19 cellular contexts compared by ENCODE assay signal in genomic region chr5:5719292-5719691, GRCh38.
"Had no signal": no experiment of that assay in that cellular context is flagged by ENCODE, and none has a peak within 500 bp of the region (broad histone marks: within the 10 kb centered on the region; RNA-seq: fewer than 3 reads in every experiment).

No MANE protein-coding gene starts in this region.

- H3K79me2 ChIP-seq: hepatocyte had no signal

- H3K9me3 ChIP-seq: neutrophil, pancreas, right lobe of liver, testis, upper lobe of left lung had no signal

- H3K4me1 ChIP-seq: pancreas, right lobe of liver, testis, upper lobe of left lung had no signal

- FAIRE-seq: colon, pancreas, small intestine had no signal

- H3K36me3 ChIP-seq: neutrophil, pancreas, right lobe of liver, upper lobe of left lung had no signal

- H3K27ac ChIP-seq: dorsolateral prefrontal cortex, hepatocyte, neutrophil, pancreas, right lobe of liver, testis, upper lobe of left lung had no signal

- DNase-seq: activated CD4-positive, alpha-beta T cell treated with anti-CD3 and anti-CD28 coated beads, Interleukin-2, amount 50 U/mL, for 1 hour; activated CD4-positive, CD25-positive, alpha-beta regulatory T cell treated with anti-CD3 and anti-CD28 coated beads, Interleukin-2, amount 50 U/mL, for 72 hours; activated CD8-positive, alpha-beta memory T cell treated with anti-CD3 and anti-CD28 coated beads, Interleukin-2, amount 50 U/mL, for 4 hours; activated naive CD4-positive, alpha-beta T cell treated with anti-CD3 and anti-CD28 coated beads for 36 hours; activated T-cell treated with anti-CD3 and anti-CD28 coated beads, Interleukin-2, amount 50 U/mL, for 4 hours; anterior cingulate cortex; central memory CD4-positive, alpha-beta T cell; dorsolateral prefrontal cortex; foreskin fibroblast; pancreas; right lobe of liver; small intestine; stimulated activated CD4-positive, alpha-beta T cell treated with anti-CD3 and anti-CD28 coated beads, Interleukin-4, amount 100 ng/mL, for 1 hour; testis had no signal

- H3K4me2 ChIP-seq: hepatocyte had no signal

- H3K27me3 ChIP-seq: dorsolateral prefrontal cortex, hepatocyte, neutrophil, pancreas, right lobe of liver, testis, upper lobe of left lung had no signal

- H2AFZ ChIP-seq: hepatocyte had no signal

- H3K4me3 ChIP-seq: dorsolateral prefrontal cortex, hepatocyte, lung, pancreas, right lobe of liver, testis, upper lobe of left lung had no signal
